Comparison of ENCODE assay signal across 8 cellular contexts in genomic region chr19:19668230-19669012, GRCh38. TPM values are rescaled to one million over a fixed set of nuclear protein-coding genes. Genes with fewer than 3 reads are reported as not detected.
A peak's percentile ranks its signal among the peaks of the same experiment; 100 is the strongest.
DNase-seq lines count a peak whose midpoint lies in the region; ATAC-seq lines count a peak whose summit lies in the region.

Gene ZNF101, plus strand, starts transcription at chr19:19668839. Its CDS starts 125 bp downstream, at chr19:19668964.

- CTCF ChIA-PET in activated naive CD4-positive, alpha-beta T cell treated with anti-CD3 and anti-CD28 coated beads for 36 hours (lab: Charles Lee), result interaction anchor here (0.6 to 0.7 kb wide), 2 partner anchors 139 to 1028 kb away, joined by 3 to 4 read pairs; no protein-coding TSS in a partner anchor

- peak within 1 kb of the TSS; percentile 80 for H3K4me3 Mint-ChIP-seq in activated naive CD4-positive, alpha-beta T cell treated with anti-CD3 and anti-CD28 coated beads for 36 hours

- ATAC-seq in HG02588 (IDR thresholded peaks at IDR 0.05; ENCODE audit: unreplicated experiment), result peak; percentile 62

- H3K4me1 Mint-ChIP-seq in activated naive CD4-positive, alpha-beta T cell treated with anti-CD3 and anti-CD28 coated beads for 36 hours (ENCODE audit: low read depth), result peaks cover 36% of the 10 kb centered on the region

- H3K4me3 ChIP-seq in GM08714 (ENCODE audit: low read length), result peak within 1 kb of the TSS; percentile 99
- peak within 1 kb of the TSS; percentile 82 for H3K4me3 ChIP-seq in SK-N-MC

- peak within 1 kb of the TSS; percentile 92 for H3K9ac ChIP-seq in SK-N-MC (ENCODE audit: insufficient read length)

- H3K9me3 ChIP-seq in SK-N-MC (ENCODE audit: low read depth, low read length), result no peaks in the 10 kb centered on the region

- H3K9me3 Mint-ChIP-seq in activated naive CD4-positive, alpha-beta T cell treated with anti-CD3 and anti-CD28 coated beads for 36 hours, result peaks cover 14% of the 10 kb centered on the region

- DNase-seq in NCI-H1048 (lab: John Stamatoyannopoulos, UW) (peak; percentile 96), SK-N-MC (ENCODE audit: low read depth, low spot score) (peak; percentile 53), germinal center (ENCODE audit: low spot score) (peak; percentile 95), non-pigmented ciliary epithelial cell (ENCODE audit: low read depth) (peak; percentile 51), superior temporal gyrus (ENCODE audit: extremely low spot score) (peak; percentile 97)
- DNase-seq in activated naive CD4-positive, alpha-beta T cell treated with anti-CD3 and anti-CD28 coated beads for 36 hours, result peak; percentile 98

- H3K27me3 Mint-ChIP-seq in activated naive CD4-positive, alpha-beta T cell treated with anti-CD3 and anti-CD28 coated beads for 36 hours (ENCODE audit: low read depth), result no peaks in the 10 kb centered on the region

- intact Hi-C loops in activated naive CD4-positive, alpha-beta T cell treated with anti-CD3 and anti-CD28 coated beads for 36 hours (cut with micrococcal nuclease), result loop anchor here (1.0 to 10.0 kb wide), 14 partner anchors 65 to 499 kb away; partner anchors contain the start of genes BORCS8, RFXANK, ZNF14 and ZNF253

- H3K36me3 Mint-ChIP-seq in activated naive CD4-positive, alpha-beta T cell treated with anti-CD3 and anti-CD28 coated beads for 36 hours (ENCODE audit: low read depth), result peaks cover 34% of the 10 kb centered on the region

- H3K36me3 ChIP-seq in SK-N-MC (ENCODE audit: insufficient read depth, low read length), result peaks cover 13% of the 10 kb centered on the region; the same call in 1 of the 2 replicates

- H3K27ac Mint-ChIP-seq in activated naive CD4-positive, alpha-beta T cell treated with anti-CD3 and anti-CD28 coated beads for 36 hours, result peak within 1 kb of the TSS; percentile 93

- 0 out of 2 replicates have a peak within 1 kb of the TSS, but pooled peaks have one; percentile 34 for H3K27ac ChIP-seq in SK-N-MC

RNA-seq across cellular contexts. Expression of gene ZNF101, which starts in this region (rescaled TPM):
- total RNA-seq in activated naive CD4-positive, alpha-beta T cell treated with anti-CD3 and anti-CD28 coated beads for 36 hours, result 10 to 100 TPM; 51.8 to 54.3 TPM

Comparison
In these comparisons a context has a peak if more than half of its experiments do, and no peak if none do; other contexts are left out.
1. Peak in every context shown above with its lines: DNase-seq, ATAC-seq, H3K4me3 ChIP-seq and H3K27ac ChIP-seq.